Comparison of ENCODE assay signal across 28 cellular contexts in genomic region chr2:109531221-109531620, GRCh38.
"Had no signal": no experiment of that assay in that cellular context is flagged by ENCODE, and none has a peak within 500 bp of the region (broad histone marks: within the 10 kb centered on the region; RNA-seq: fewer than 3 reads in every experiment).

No MANE protein-coding gene starts in this region.

- DNase-seq: activated CD4-positive, alpha-beta T cell treated with anti-CD3 and anti-CD28 coated beads for 4 hours; activated CD4-positive, alpha-beta T cell treated with anti-CD3 and anti-CD28 coated beads, Interleukin-2, amount 50 U/mL, for 4 hours; activated naive CD4-positive, alpha-beta T cell treated with Interleukin-2 at 50 U/mL for 16 hours; activated naive CD8-positive, alpha-beta T cell treated with anti-CD3 and anti-CD28 coated beads for 36 hours; activated T-cell treated with anti-CD3 and anti-CD28 coated beads, Interleukin-2, amount 50 U/mL, for 4 hours; aorta; body of pancreas; cortex of kidney; foreskin fibroblast; hippocampal formation; left colon; mesendoderm; psoas muscle; stimulated activated CD4-positive, alpha-beta T cell treated with anti-CD3 and anti-CD28 coated beads, Interleukin-2, amount 100 ng/mL, for 48 hours; stimulated activated naive CD4-positive, alpha-beta T cell treated with Interleukin-2 at 50 U/mL for 16 hours; SW 1271; T-helper 9 cell; transverse colon; uterus had no signal

- H3K4me1 ChIP-seq: adrenal gland, psoas muscle, uterus had no signal

- H3K27me3 ChIP-seq: adrenal gland, body of pancreas, ovary, transverse colon, uterus had no signal

- H3K36me3 ChIP-seq: adrenal gland, ovary, transverse colon, uterus had no signal

- H3K4me3 ChIP-seq: adrenal gland, body of pancreas, lung, mucosa of descending colon, ovary, psoas muscle, transverse colon, uterus had no signal

- ATAC-seq: activated T-cell treated with anti-CD3 and anti-CD28 coated beads, Interleukin-2, amount 50 U/mL, for 4 hours; body of pancreas; esophagus mucosa; natural killer cell treated with Interleukin-12 subunit alpha and Interleukin-12 subunit beta and Interleukin-15 and Interleukin-18, amount 100 ng/mL, for 72 hours had no signal

- H3K27ac ChIP-seq: adrenal gland, body of pancreas, ovary, psoas muscle, transverse colon, VCaP had no signal

- FAIRE-seq: keratinocyte, TTC549 had no signal

- H3K9me3 ChIP-seq: adrenal gland, body of pancreas, mucosa of descending colon, ovary, psoas muscle, transverse colon, uterus had no signal
